In the genomic region with DNA sequence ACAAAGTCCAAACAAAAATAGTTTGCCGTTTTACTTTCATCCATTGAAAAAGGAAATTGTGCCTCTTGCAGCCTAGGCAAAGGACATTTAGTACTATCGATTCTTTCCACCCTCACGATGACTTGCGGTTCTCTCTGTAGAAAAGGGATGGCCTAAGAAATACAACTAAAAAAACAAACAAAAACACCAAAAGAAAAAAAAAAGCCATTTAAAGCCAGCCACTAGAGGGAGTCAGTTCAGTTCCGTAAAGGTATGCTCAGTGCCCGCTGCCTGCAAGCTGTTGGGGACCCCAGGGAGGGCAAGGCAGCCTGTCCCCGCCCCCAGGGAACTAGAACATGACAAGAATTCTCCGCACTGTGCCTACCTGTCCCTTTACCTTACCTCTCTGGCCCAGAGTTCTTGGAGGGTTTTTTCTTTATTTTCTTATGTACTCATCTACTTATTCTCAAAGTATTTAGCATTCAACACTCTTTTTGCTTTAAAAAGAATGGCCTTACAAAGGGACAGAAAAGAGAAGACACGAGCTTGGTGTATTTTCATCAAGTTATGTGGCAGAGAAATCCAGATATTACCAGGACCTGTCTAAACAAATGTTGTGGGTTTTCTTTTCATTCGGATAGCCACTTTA, we compare ENCODE assay signal across 1 cellular context.
TF ChIP-seq lines count a peak whose summit lies in the region.

No MANE protein-coding gene starts in this region.

TF ChIP-seq in WTC11, 78 proteins besides CTCF, POLR2A, EP300 and RAD21 (continued from another document):
- TF ChIP-seq, protein P1, sequence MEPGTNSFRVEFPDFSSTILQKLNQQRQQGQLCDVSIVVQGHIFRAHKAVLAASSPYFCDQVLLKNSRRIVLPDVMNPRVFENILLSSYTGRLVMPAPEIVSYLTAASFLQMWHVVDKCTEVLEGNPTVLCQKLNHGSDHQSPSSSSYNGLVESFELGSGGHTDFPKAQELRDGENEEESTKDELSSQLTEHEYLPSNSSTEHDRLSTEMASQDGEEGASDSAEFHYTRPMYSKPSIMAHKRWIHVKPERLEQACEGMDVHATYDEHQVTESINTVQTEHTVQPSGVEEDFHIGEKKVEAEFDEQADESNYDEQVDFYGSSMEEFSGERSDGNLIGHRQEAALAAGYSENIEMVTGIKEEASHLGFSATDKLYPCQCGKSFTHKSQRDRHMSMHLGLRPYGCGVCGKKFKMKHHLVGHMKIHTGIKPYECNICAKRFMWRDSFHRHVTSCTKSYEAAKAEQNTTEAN (CRISPR knock-in tag; IDR thresholded peaks at IDR 0.05) = no peak
